Comparison of ENCODE assay signal across 8 cellular contexts in the genomic region with DNA sequence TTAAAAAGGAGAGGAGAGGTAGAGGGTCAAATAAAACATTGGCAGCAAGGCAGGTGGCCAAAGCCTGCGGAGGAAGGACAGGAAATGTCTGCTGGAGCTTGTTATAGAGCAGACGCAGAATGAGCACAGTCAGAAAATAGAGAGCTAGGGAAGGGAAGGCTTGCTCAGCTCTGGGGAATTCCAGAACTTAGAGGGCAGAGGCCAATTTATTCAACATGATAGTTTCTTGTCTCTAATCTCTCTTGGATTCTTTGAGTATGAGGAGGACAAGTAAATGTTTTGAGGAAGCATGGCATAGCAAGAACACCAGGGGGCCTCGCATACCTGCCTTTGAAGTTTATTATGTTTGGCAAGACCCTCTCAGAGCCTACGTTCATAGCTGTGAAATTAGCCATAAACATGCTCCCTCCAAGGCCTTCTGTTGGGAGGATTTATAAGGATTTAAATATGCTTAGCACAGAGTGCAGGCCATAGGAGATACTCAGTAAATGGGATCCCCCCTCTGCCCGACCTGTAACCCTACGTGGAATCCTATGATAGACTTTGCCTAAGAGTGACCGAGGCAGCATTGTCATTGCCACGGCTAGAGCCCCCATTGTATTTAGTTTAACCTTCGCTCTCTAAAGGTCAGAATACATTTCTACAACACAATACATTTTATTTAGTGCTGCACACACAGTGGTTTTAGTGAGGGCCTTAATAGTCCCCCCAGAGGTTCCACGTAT.
DNase-seq lines count a peak whose midpoint lies in the region; ATAC-seq and TF ChIP-seq lines count a peak whose summit lies in the region.

No MANE protein-coding gene starts in this region.

- H3K9me3 Mint-ChIP-seq in natural killer cell treated with Interleukin-12 subunit alpha and Interleukin-12 subunit beta and Interleukin-15 and Interleukin-18, amount 100 ng/mL, for 72 hours: no peaks in the 10 kb centered on the region
- no peaks in the 10 kb centered on the region for H3K9me3 Mint-ChIP-seq in natural killer cell

- no peaks in the 10 kb centered on the region for H3K36me3 Mint-ChIP-seq in natural killer cell treated with Interleukin-12 subunit alpha and Interleukin-12 subunit beta and Interleukin-15 and Interleukin-18, amount 100 ng/mL, for 72 hours
- H3K36me3 Mint-ChIP-seq in natural killer cell: no peaks in the 10 kb centered on the region

- peaks cover 55 to 61% of the 10 kb centered on the region in 2 donors for H3K4me1 Mint-ChIP-seq in natural killer cell treated with Interleukin-12 subunit alpha and Interleukin-12 subunit beta and Interleukin-15 and Interleukin-18, amount 100 ng/mL, for 72 hours (ENCODE audit: low read depth in 2 of 2)
- H3K4me1 Mint-ChIP-seq in natural killer cell: peaks cover 28 to 29% of the 10 kb centered on the region in 2 donors

- TF ChIP-seq CTCF in natural killer cell (IDR thresholded peaks at IDR 0.05) (no peak), astrocyte of the spinal cord (IDR thresholded peaks at IDR 0.05; ENCODE audit: low read depth, low read length) (peak; percentile 14)

- in situ Hi-C loops in astrocyte of the spinal cord (cut with HindIII; ENCODE audit: low sequenced_read_pairs): no loop called here

- no peaks in the 10 kb centered on the region for H3K27me3 Mint-ChIP-seq in natural killer cell treated with Interleukin-12 subunit alpha and Interleukin-12 subunit beta and Interleukin-15 and Interleukin-18, amount 100 ng/mL, for 72 hours
- H3K27me3 Mint-ChIP-seq in natural killer cell (ENCODE audit: low read depth in 2 of 2): no peaks in the 10 kb centered on the region

- intact Hi-C loops in natural killer cell (cut with micrococcal nuclease): no loop called here

- H3K4me3 Mint-ChIP-seq in natural killer cell treated with Interleukin-12 subunit alpha and Interleukin-12 subunit beta and Interleukin-15 and Interleukin-18, amount 100 ng/mL, for 72 hours: peak overlapping the region; percentile 21
- H3K4me3 Mint-ChIP-seq in natural killer cell: no peak overlapping the region

- no peak for DNase-seq in natural killer cell treated with Interleukin-12 subunit alpha and Interleukin-12 subunit beta and Interleukin-15 and Interleukin-18, amount 100 ng/mL, for 72 hours (ENCODE audit: low spot score)
- no peak for DNase-seq in natural killer cell
- peak; percentile 77 for DNase-seq in NCI-H82 (lab: John Stamatoyannopoulos, UW)
- peak; percentile 98 for DNase-seq in astrocyte of the spinal cord (ENCODE audit: low read depth, low spot score)
- peak; percentile 75 for DNase-seq in islet precursor cell
- peak; percentile 46 for DNase-seq in stimulated activated CD4-positive, alpha-beta T cell treated with anti-CD3 and anti-CD28 coated beads, Interleukin-4, amount 100 ng/mL, for 24 hours
- DNase-seq in occipital lobe (lab: John Stamatoyannopoulos, UW): no peak

- no peak overlapping the region for H3K4me3 ChIP-seq in astrocyte of the spinal cord (ENCODE audit: low read depth, low read length)

- peak overlapping the region; percentile 72 to 90 for H3K27ac Mint-ChIP-seq in natural killer cell treated with Interleukin-12 subunit alpha and Interleukin-12 subunit beta and Interleukin-15 and Interleukin-18, amount 100 ng/mL, for 72 hours
- no peak overlapping the region for H3K27ac Mint-ChIP-seq in natural killer cell

- ATAC-seq in natural killer cell treated with Interleukin-12 subunit alpha and Interleukin-12 subunit beta and Interleukin-15 and Interleukin-18, amount 100 ng/mL, for 72 hours: peak in 1 of 2 donors; percentile 22
- ATAC-seq in natural killer cell (no peak), GM18867 (IDR thresholded peaks at IDR 0.05; ENCODE audit: unreplicated experiment) (no peak)

Comparison
In these comparisons a context has a peak if more than half of its experiments do, and no peak if none do; other contexts are left out.
1. H3K27ac Mint-ChIP-seq: peak in natural killer cell treated with Interleukin-12 subunit alpha and Interleukin-12 subunit beta and Interleukin-15 and Interleukin-18, amount 100 ng/mL, for 72 hours (2 of 2); none in natural killer cell (0 of 2).
2. DNase-seq: peak in NCI-H82 (single experiment), astrocyte of the spinal cord (single experiment), islet precursor cell (single experiment) and stimulated activated CD4-positive, alpha-beta T cell treated with anti-CD3 and anti-CD28 coated beads, Interleukin-4, amount 100 ng/mL, for 24 hours (single experiment); none in natural killer cell treated with Interleukin-12 subunit alpha and Interleukin-12 subunit beta and Interleukin-15 and Interleukin-18, amount 100 ng/mL, for 72 hours (single experiment), natural killer cell (single experiment) and occipital lobe (single experiment).